7 cellular contexts compared by ENCODE assay signal in the genomic region with DNA sequence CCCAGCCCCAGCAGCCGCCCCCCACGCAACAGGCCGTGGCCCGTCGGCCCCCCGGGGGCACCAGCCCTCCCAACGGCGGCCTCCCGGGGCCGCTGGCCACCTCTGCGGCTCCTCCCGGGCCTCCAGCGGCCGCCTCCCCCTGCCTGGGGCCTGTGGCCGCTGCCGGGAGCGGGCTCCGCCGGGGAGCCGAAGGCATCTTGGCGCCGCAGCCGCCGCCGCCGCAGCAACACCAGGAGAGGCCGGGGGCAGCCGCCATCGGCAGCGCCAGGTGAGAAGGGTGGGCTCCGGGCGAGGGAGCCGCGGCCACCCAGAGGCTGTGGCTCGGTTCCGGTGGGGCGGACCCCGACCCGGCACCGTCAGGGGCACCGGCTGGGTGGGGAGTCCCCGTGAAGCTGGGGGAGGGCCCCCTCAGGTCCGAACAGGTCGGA. TPM values are rescaled to one million over a fixed set of nuclear protein-coding genes. Genes with fewer than 3 reads are reported as not detected.
DNase-seq lines count a peak whose midpoint lies in the region; ATAC-seq, FAIRE-seq and TF ChIP-seq lines count a peak whose summit lies in the region.

No MANE protein-coding gene starts in this region.

- intact Hi-C loops in GM12878 (cut with micrococcal nuclease; ENCODE audit: unreplicated experiment) = loop anchor here (5.0 kb wide), 1 partner anchor 124 kb away; no protein-coding TSS in a partner anchor
- intact Hi-C loops in left lung (cut with DNase I) = loop anchor here in 1 of 2 donors (10.0 kb wide), 1 partner anchor 111 kb away; the partner anchor contains the start of gene CD19
- intact Hi-C loops in transverse colon (cut with DNase I; ENCODE audit: low total_unique reads) = no loop called here

- TF ChIP-seq POLR2A in GM12878 (IDR thresholded peaks at IDR 0.05; ENCODE audit: low read depth, low read length) = peak; percentile 52
- TF ChIP-seq POLR2A in transverse colon (IDR thresholded peaks at IDR 0.05) = no peak

- DNase-seq in GM12878 (ENCODE audit: low read depth, low spot score) (no peak), left lung (peak in 1 of 2 donors; percentile 86), transverse colon (no peak), cerebellar nuclear complex (lab: John Stamatoyannopoulos, UW) (no peak)
- no peak for DNase-seq in stimulated activated CD4-positive, alpha-beta T cell treated with anti-CD3 and anti-CD28 coated beads, Interleukin-2, amount 100 ng/mL, for 48 hours

- H3K9ac ChIP-seq in GM12878 (ENCODE audit: control insufficient read depth, insufficient read depth, low read length) = peak overlapping the region; percentile 98

- H3K4me2 ChIP-seq in GM12878 (ENCODE audit: control insufficient read depth, insufficient read depth) = peak overlapping the region; percentile 33; the same call in 1 of the 2 replicates

- H3K4me3 ChIP-seq in GM12878 = peak overlapping the region; percentile 73
- H3K4me3 ChIP-seq in left lung = peak overlapping the region; percentile 99
- H3K4me3 ChIP-seq in transverse colon = peak overlapping the region; percentile 84 to 100 (median 99)

- no peaks in the 10 kb centered on the region for H3K9me3 ChIP-seq in GM12878 (replicated peaks; ENCODE audit: control insufficient read depth, insufficient read depth, low read length)
- H3K9me3 ChIP-seq in left lung = no peaks in the 10 kb centered on the region
- no peaks in the 10 kb centered on the region for H3K9me3 ChIP-seq in transverse colon

- no TSS peak for BruUV-seq in GM12878 (replicated peaks; lab: Mats Ljungman, UMichigan)

- POLR2A ChIA-PET in GM12878 (lab: Charles Lee) = interaction anchor here (0.7 to 3.9 kb wide), 5 partner anchors 24 to 109 kb away, joined by 3 to 28 read pairs (median 13); partner anchors contain the start of genes CD19 and TUFM

- TF ChIP-seq EP300 in GM12878 (IDR thresholded peaks at IDR 0.05; ENCODE audit: borderline replicate concordance in 1 of 2, control insufficient read depth in 1 of 2, low read depth in 2 of 2, low read length in 2 of 2) (no peak), transverse colon (IDR thresholded peaks at IDR 0.05; ENCODE audit: low read depth) (no peak)

- no peak for TF ChIP-seq RAD21 in GM12878 (IDR thresholded peaks at IDR 0.05; ENCODE audit: insufficient read depth, low read depth, low read length)

- ATAC-seq in GM19372 (IDR thresholded peaks at IDR 0.05; ENCODE audit: low read depth, unreplicated experiment) (peak; percentile 1), HG03521 (IDR thresholded peaks at IDR 0.05; ENCODE audit: unreplicated experiment) (peak; percentile 13), GM12878 (peak; percentile 9; the same call in 2 of the 3 replicates), left lung (peak; percentile 0)

- H3K27ac ChIP-seq in GM12878 (ENCODE audit: control insufficient read depth, insufficient read depth) (peak overlapping the region; percentile 97), left lung (peak overlapping the region; percentile 97 to 99), transverse colon (peak overlapping the region; percentile 99 to 100 (median 100))

- RAD21 ChIA-PET in GM12878 (lab: Charles Lee; ENCODE audit: unreplicated experiment) = interaction anchor here (1.1 to 2.0 kb wide), 5 partner anchors 23 to 122 kb away, joined by 4 to 7 read pairs (median 5); partner anchors contain the start of genes CD19 and TUFM

- no peak for FAIRE-seq in GM12878 (lab: Jason Lieb, UNC)

- under 1% methylated on average over 29 of the region's 44 CpGs for WGBS in GM12878 (ENCODE audit: insufficient coverage, insufficient replicate concordance, low lambda C conversion rate, missing lambda C conversion rate)
- WGBS in transverse colon (ENCODE audit: low coverage in 1 of 2), 2 donors = 1% methylated on average over 28 of the region's 44 CpGs; no CpG with 5 or more reads in 1 of the 2 donors

- H3K4me1 ChIP-seq in GM12878 (ENCODE audit: control insufficient read depth, insufficient read depth, low read length) (peaks cover 8% of the 10 kb centered on the region; the same call in 1 of the 2 replicates), left lung (peaks cover 11 to 41% of the 10 kb centered on the region in 2 donors), transverse colon (peaks cover 16 to 31% (median 24%) of the 10 kb centered on the region in 4 donors)

- H4K20me1 ChIP-seq in GM12878 (ENCODE audit: control insufficient read depth, insufficient read depth) = peaks cover 10% of the 10 kb centered on the region

- SMC1A ChIA-PET in GM12878 (lab: Charles Lee; ENCODE audit: uncharacterized antibody, unreplicated experiment) = interaction anchor here (0.6 kb wide), 1 partner anchor 23 kb away, joined by 4 read pairs; no protein-coding TSS in a partner anchor

- no peak overlapping the region for H2AFZ ChIP-seq in GM12878 (ENCODE audit: control insufficient read depth, low read depth, low read length)

- CTCF ChIA-PET in GM12878 (lab: Yijun Ruan, JAX) = interaction anchor here (0.9 to 2.0 kb wide), 3 partner anchors 23 to 122 kb away, joined by 3 to 7 read pairs (median 3); partner anchors contain the start of gene TUFM

- H3K36me3 ChIP-seq in GM12878 (ENCODE audit: control insufficient read depth in 2 of 2, insufficient read depth in 2 of 2, low read length in 1 of 2) (peaks cover 17 to 24% of the 10 kb centered on the region in 2 experiments), left lung (peaks cover 0 to 32% of the 10 kb centered on the region in 2 donors), transverse colon (peaks cover 0 to 27% (median 8%) of the 10 kb centered on the region in 4 donors)

- no peak for TF ChIP-seq CTCF in GM12878 (IDR thresholded peaks at IDR 0.05 in 2 of 3, conservative IDR thresholded peaks at IDR 0.05 in 1 of 3; ENCODE audit: control insufficient read depth in 2 of 3, extremely low read depth in 1 of 3, insufficient read depth in 1 of 3, low read depth in 3 of 3, low read length in 3 of 3)
- no peak for TF ChIP-seq CTCF in left lung (IDR thresholded peaks at IDR 0.05)
- TF ChIP-seq CTCF in transverse colon (IDR thresholded peaks at IDR 0.05) = no peak

- H3K79me2 ChIP-seq in GM12878 (ENCODE audit: control insufficient read depth, insufficient read depth, low read length) = peaks cover 55% of the 10 kb centered on the region

- in situ Hi-C loops in GM12878 (cut with MboI) = no loop called here
- in situ Hi-C loops in transverse colon (cut with MboI; ENCODE audit: low pct_ligation_motif_present in 1 of 4, low pct_unique_long_range_greater_than_20kb in 1 of 4, low sequenced_read_pairs in 3 of 4) = loop anchor here in 1 of 4 donors (10.0 kb wide), 1 partner anchor 121 kb away; no protein-coding TSS in a partner anchor

- H3K27me3 ChIP-seq in GM12878 (replicated peaks in 1 of 2; ENCODE audit: control insufficient read depth in 2 of 2, insufficient read depth in 2 of 2, low read length in 1 of 2) = no peaks in the 10 kb centered on the region
- no peaks in the 10 kb centered on the region for H3K27me3 ChIP-seq in left lung
- no peaks in the 10 kb centered on the region for H3K27me3 ChIP-seq in transverse colon

RNA-seq across cellular contexts. Expression of gene ATXN2L, which starts 0.5 kb away (rescaled TPM):
- 161 and 186 TPM in 2 replicates for total RNA-seq in GM12878 (2013; cell fraction: nucleolus; rRNA removed)
- total RNA-seq in GM12878 (2014; rRNA removed) (36.7 and 47.7 TPM in 2 replicates), GM12878 (2014; rRNA removed; fragmentation: Illumina TruSeq; extraction: Trizol) (28.8 and 31.2 TPM in 2 replicates), GM12878 (2021) (199 and 210 TPM in 2 replicates), left lung (100 to 1,000 TPM; 114 to 153 TPM), transverse colon (100 to 1,000 TPM in 3 of 4 donors, 10 to 100 TPM in 1; 90.2 to 165 (median 105) TPM)
- 60.2 TPM for polyA plus RNA-seq in GM12878 (2011; ENCODE audit: low read depth)
- polyA plus RNA-seq in GM12878 (2011; rRNA removed) (21.4 and 23.0 TPM in 2 replicates), GM12878 (2014; fragmentation: Illumina TruSeq; extraction: Trizol) (42.5 and 75.3 TPM in 2 replicates), GM12878 (2014; fragmentation: Nextera tagmentation; extraction: Ambion mirVana) (10 to 100 TPM in 1 of 2 experiments, 1 to 10 TPM in 1; 3.5 to 13.2 TPM), GM12878 (2014; rRNA removed) (110 and 126 TPM in 2 replicates), GM12878 (2016; fragmentation: Nextera tagmentation; extraction: Ambion mirVana) (10 to 100 TPM; 74.5 to 86.9 TPM)
- polyA plus RNA-seq in GM12878 (2011; cell fraction: cytosol; rRNA removed) = 36.0 and 37.8 TPM in 2 replicates
- polyA plus RNA-seq in GM12878 (2011; cell fraction: nucleus; rRNA removed) = 316 and 416 TPM in 2 replicates
- 130 and 132 TPM in 2 replicates for polyA plus RNA-seq in GM12878 (2012)
- 30.8 and 35.7 TPM in 2 replicates for polyA minus RNA-seq in GM12878 (2011; rRNA and poly(A)+ RNA removed)
- polyA minus RNA-seq in GM12878 (2011; cell fraction: cytosol; rRNA and poly(A)+ RNA removed) = 61.2 and 63.1 TPM in 2 replicates
- 52.6 and 100 TPM in 2 replicates for polyA minus RNA-seq in GM12878 (2011; cell fraction: nucleus; rRNA and poly(A)+ RNA removed)

RNA-seq across cellular contexts. Expression of gene TUFM, which starts 22.8 kb away (rescaled TPM):
- total RNA-seq in GM12878 (2013; cell fraction: nucleolus; rRNA removed) = 37.3 and 53.1 TPM in 2 replicates
- total RNA-seq in GM12878 (2014; rRNA removed) (245 and 274 TPM in 2 replicates), GM12878 (2014; rRNA removed; fragmentation: Illumina TruSeq; extraction: Trizol) (145 and 161 TPM in 2 replicates), GM12878 (2021) (258 and 260 TPM in 2 replicates), left lung (100 to 1,000 TPM; 146 to 176 TPM), transverse colon (100 to 1,000 TPM; 126 to 190 (median 143) TPM)
- polyA plus RNA-seq in GM12878 (2011; ENCODE audit: low read depth) = 101 TPM
- polyA plus RNA-seq in GM12878 (2011; rRNA removed) (68.9 and 117 TPM in 2 replicates), GM12878 (2014; fragmentation: Illumina TruSeq; extraction: Trizol) (92.2 and 172 TPM in 2 replicates), GM12878 (2014; fragmentation: Nextera tagmentation; extraction: Ambion mirVana) (100 to 1,000 TPM in 1 of 2 experiments, 10 to 100 TPM in 1; 23.4 to 101 TPM), GM12878 (2014; rRNA removed) (191 and 231 TPM in 2 replicates), GM12878 (2016; fragmentation: Nextera tagmentation; extraction: Ambion mirVana) (100 to 1,000 TPM; 336 to 354 TPM)
- 134 and 152 TPM in 2 replicates for polyA plus RNA-seq in GM12878 (2011; cell fraction: cytosol; rRNA removed)
- polyA plus RNA-seq in GM12878 (2011; cell fraction: nucleus; rRNA removed) = 285 and 312 TPM in 2 replicates
- polyA plus RNA-seq in GM12878 (2012) = 141 and 149 TPM in 2 replicates
- polyA minus RNA-seq in GM12878 (2011; rRNA and poly(A)+ RNA removed) = 44.5 and 58.9 TPM in 2 replicates
- 42.5 and 43.7 TPM in 2 replicates for polyA minus RNA-seq in GM12878 (2011; cell fraction: cytosol; rRNA and poly(A)+ RNA removed)
- 27.7 and 43.2 TPM in 2 replicates for polyA minus RNA-seq in GM12878 (2011; cell fraction: nucleus; rRNA and poly(A)+ RNA removed)

RNA-seq across cellular contexts. Expression of gene SH2B1, which starts 40.3 kb away (rescaled TPM):
- total RNA-seq in GM12878 (2013; cell fraction: nucleolus; rRNA removed) = 35.6 and 42.0 TPM in 2 replicates
- total RNA-seq in GM12878 (2014; rRNA removed) (18.4 and 18.5 TPM in 2 replicates), GM12878 (2014; rRNA removed; fragmentation: Illumina TruSeq; extraction: Trizol) (9.8 and 10.6 TPM in 2 replicates), GM12878 (2021) (34.9 and 42.1 TPM in 2 replicates), left lung (10 to 100 TPM; 36.9 to 42.4 TPM), transverse colon (100 to 1,000 TPM in 1 of 4 donors, 10 to 100 TPM in 3; 28.5 to 111 (median 60.4) TPM)
- polyA plus RNA-seq in GM12878 (2011; ENCODE audit: low read depth) = 20.4 TPM
- polyA plus RNA-seq in GM12878 (2011; rRNA removed) (6.7 and 17.8 TPM in 2 replicates), GM12878 (2014; fragmentation: Illumina TruSeq; extraction: Trizol) (9.9 and 16.6 TPM in 2 replicates), GM12878 (2014; fragmentation: Nextera tagmentation; extraction: Ambion mirVana) (under 1 TPM; 0.18 to 0.46 TPM), GM12878 (2014; rRNA removed) (34.9 and 44.3 TPM in 2 replicates), GM12878 (2016; fragmentation: Nextera tagmentation; extraction: Ambion mirVana) (1 to 10 TPM; 6.0 to 6.8 TPM)
- polyA plus RNA-seq in GM12878 (2011; cell fraction: cytosol; rRNA removed) = 18.5 and 24.5 TPM in 2 replicates
- 252 and 297 TPM in 2 replicates for polyA plus RNA-seq in GM12878 (2011; cell fraction: nucleus; rRNA removed)
- 23.9 and 37.6 TPM in 2 replicates for polyA plus RNA-seq in GM12878 (2012)
- 2.6 and 11.2 TPM in 2 replicates for polyA minus RNA-seq in GM12878 (2011; rRNA and poly(A)+ RNA removed)
- 6.8 and 8.7 TPM in 2 replicates for polyA minus RNA-seq in GM12878 (2011; cell fraction: cytosol; rRNA and poly(A)+ RNA removed)
- 19.3 and 28.2 TPM in 2 replicates for polyA minus RNA-seq in GM12878 (2011; cell fraction: nucleus; rRNA and poly(A)+ RNA removed)

RNA-seq across cellular contexts. Expression of gene ATP2A1, which starts 55.0 kb away (rescaled TPM):
- 1.7 and 4.7 TPM in 2 replicates for total RNA-seq in GM12878 (2013; cell fraction: nucleolus; rRNA removed)
- total RNA-seq in GM12878 (2014; rRNA removed) (0.28 and 0.38 TPM in 2 replicates), GM12878 (2014; rRNA removed; fragmentation: Illumina TruSeq; extraction: Trizol) (0.28 and 1.6 TPM in 2 replicates), GM12878 (2021) (0.96 and 1.1 TPM in 2 replicates), left lung (under 1 TPM; 0.38 to 0.68 TPM), transverse colon (1 to 10 TPM in 3 of 4 donors, not detected in 1; 1.1 to 3.2 (median 1.4) TPM)
- polyA plus RNA-seq in GM12878 (2011; ENCODE audit: low read depth) = 0.81 TPM
- polyA plus RNA-seq in GM12878 (2011; rRNA removed) (0.35 and 0.62 TPM in 2 replicates), GM12878 (2014; fragmentation: Illumina TruSeq; extraction: Trizol) (0.54 and 1.8 TPM in 2 replicates), GM12878 (2014; fragmentation: Nextera tagmentation; extraction: Ambion mirVana) (under 1 TPM; 0.13 to 0.37 TPM), GM12878 (2014; rRNA removed) (0.77 and 1.3 TPM in 2 replicates), GM12878 (2016; fragmentation: Nextera tagmentation; extraction: Ambion mirVana) (1 to 10 TPM; 1.5 to 1.7 TPM)
- 0.77 and 0.79 TPM in 2 replicates for polyA plus RNA-seq in GM12878 (2011; cell fraction: cytosol; rRNA removed)
- 7.5 and 32.6 TPM in 2 replicates for polyA plus RNA-seq in GM12878 (2011; cell fraction: nucleus; rRNA removed)
- polyA plus RNA-seq in GM12878 (2012) = 1.8 and 2.3 TPM in 2 replicates
- 0.29 and 0.88 TPM in 2 replicates for polyA minus RNA-seq in GM12878 (2011; rRNA and poly(A)+ RNA removed)
- polyA minus RNA-seq in GM12878 (2011; cell fraction: cytosol; rRNA and poly(A)+ RNA removed) = 1.5 TPM in 1 of 2 replicates, not detected in the other
- 0.97 and 1.2 TPM in 2 replicates for polyA minus RNA-seq in GM12878 (2011; cell fraction: nucleus; rRNA and poly(A)+ RNA removed)
